16 cellular contexts compared by ENCODE assay signal in the genomic region with DNA sequence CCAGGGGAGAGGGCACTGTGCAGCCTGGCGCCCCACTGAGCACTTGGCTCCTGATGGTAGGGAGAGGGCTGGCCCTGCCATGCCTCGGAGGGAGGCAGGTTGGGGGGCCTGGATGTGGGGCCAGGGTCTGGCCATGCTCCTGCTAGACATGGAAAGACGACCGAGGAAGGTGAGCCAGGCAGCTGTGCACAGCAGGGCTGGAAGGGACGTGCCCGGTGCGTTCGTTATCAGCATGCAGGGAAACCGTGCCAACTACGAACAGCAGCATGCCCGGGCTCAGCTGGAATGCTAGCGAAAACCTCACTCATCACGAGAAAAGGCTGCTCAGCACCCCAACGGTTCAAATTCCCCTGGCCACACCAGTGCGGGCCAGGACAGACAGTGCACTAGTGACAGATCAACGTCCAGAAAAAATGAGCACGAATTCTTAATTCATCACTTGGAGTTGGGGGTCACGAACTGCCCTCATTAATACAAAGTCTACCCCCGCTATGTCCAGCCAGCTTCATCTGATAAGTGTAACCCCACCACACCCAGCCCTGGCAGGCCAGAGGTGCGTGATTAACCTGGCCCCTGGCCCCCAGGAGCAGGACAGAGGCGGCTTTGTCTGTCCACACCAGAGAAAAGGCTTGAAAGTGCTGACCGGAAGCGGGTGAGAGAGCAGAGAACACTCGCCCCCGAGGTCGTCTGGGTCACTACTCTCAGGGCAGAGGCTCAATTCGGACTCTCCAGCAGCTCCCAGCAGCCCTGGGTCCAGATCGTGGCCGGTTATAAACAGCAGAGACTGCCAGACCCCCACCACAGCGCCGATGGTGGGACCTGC.
DNase-seq lines count a peak whose midpoint lies in the region; ATAC-seq and TF ChIP-seq lines count a peak whose summit lies in the region.
"Had no signal": no experiment of that assay in that cellular context is flagged by ENCODE, and none has a peak within 500 bp of the region (broad histone marks: within the 10 kb centered on the region; RNA-seq: fewer than 3 reads in every experiment).

No MANE protein-coding gene starts in this region.

- intact Hi-C loops in Panc1 (cut with micrococcal nuclease; ENCODE audit: unreplicated experiment) = no loop called here

- peaks cover 8% of the 10 kb centered on the region for H3K36me3 Mint-ChIP-seq in neural progenitor cell

- no peaks in the 10 kb centered on the region for H3K79me2 ChIP-seq in neural progenitor cell (ENCODE audit: low read depth)

- H3K27ac ChIP-seq in HEK293 (ENCODE audit: extremely low read depth, low read depth, low read length) (no peak overlapping the region), Panc1 (ENCODE audit: low read length) (no peak overlapping the region), neural progenitor cell (no peak overlapping the region)
- H3K27ac ChIP-seq: SJSA1 had no signal

- no peak overlapping the region for H3K4me3 Mint-ChIP-seq in neural progenitor cell
- H3K4me3 Mint-ChIP-seq: activated CD4-positive, alpha-beta memory T cell treated with anti-CD3 and anti-CD28 coated beads, Interleukin-2, amount 10 ng/mL, durations not matched to agents 7 days and 5 days; activated T-helper 1 cell treated with anti-CD3 and anti-CD28 coated beads, Interleukin-12 subunit alpha, Interleukin-12 subunit beta, Interleukin-2, Interleukin-4 antibody, amounts not matched to agents 30 ng/mL and 10 ng/mL and 1 ng/mL, durations not matched to agents 14 hours and 24 hours and 36 hours had no signal

- H3K27me3 Mint-ChIP-seq in neural progenitor cell (ENCODE audit: insufficient read depth, low read depth) = peaks cover 2% of the 10 kb centered on the region
- H3K27me3 Mint-ChIP-seq: activated CD4-positive, alpha-beta memory T cell treated with anti-CD3 and anti-CD28 coated beads, Interleukin-2, amount 10 ng/mL, durations not matched to agents 7 days and 5 days had no signal

- H3F3A ChIP-seq in neural progenitor cell (ENCODE audit: low read depth) = no peaks in the 10 kb centered on the region

- peak overlapping the region; percentile 74 for H3K27ac Mint-ChIP-seq in neural progenitor cell
- H3K27ac Mint-ChIP-seq: activated CD4-positive, alpha-beta memory T cell treated with anti-CD3 and anti-CD28 coated beads, Interleukin-2, amount 10 ng/mL, durations not matched to agents 7 days and 5 days; activated T-helper 1 cell treated with anti-CD3 and anti-CD28 coated beads, Interleukin-12 subunit alpha, Interleukin-12 subunit beta, Interleukin-2, Interleukin-4 antibody, amounts not matched to agents 30 ng/mL and 10 ng/mL and 1 ng/mL, durations not matched to agents 14 hours and 24 hours and 36 hours had no signal

- no peaks in the 10 kb centered on the region for H3K36me3 ChIP-seq in HEK293 (ENCODE audit: control insufficient read depth in 2 of 2, insufficient read depth in 1 of 2, low read length in 2 of 2)
- H3K36me3 ChIP-seq in Panc1 (ENCODE audit: control insufficient read depth, insufficient read depth, low read length) = no peaks in the 10 kb centered on the region
- no peaks in the 10 kb centered on the region for H3K36me3 ChIP-seq in neural progenitor cell
- H3K36me3 ChIP-seq: BE2C, SJSA1 had no signal

- H2AFZ ChIP-seq in neural progenitor cell (replicated peaks) = no peak overlapping the region

- H3K4me1 Mint-ChIP-seq in neural progenitor cell = peaks cover 50% of the 10 kb centered on the region
- H3K4me1 Mint-ChIP-seq: activated CD4-positive, alpha-beta memory T cell treated with anti-CD3 and anti-CD28 coated beads, Interleukin-2, amount 10 ng/mL, durations not matched to agents 7 days and 5 days had no signal

- POLR2A ChIA-PET in HEK293 (lab: Yijun Ruan, JAX) = no interaction called here
- POLR2A ChIA-PET in Panc1 (lab: Charles Lee) = no interaction called here

- 0 out of 2 replicates have a peak, but pooled peaks have one; percentile 23 for ATAC-seq in Panc1
- ATAC-seq in GM18519 (IDR thresholded peaks at IDR 0.05; ENCODE audit: low FRiP score, unreplicated experiment) = no peak
- ATAC-seq in HG03442 (IDR thresholded peaks at IDR 0.05; ENCODE audit: unreplicated experiment) = no peak

- DNase-seq in Panc1 (ENCODE audit: low read depth, low spot score) (no peak), fibroblast of the aortic adventitia (ENCODE audit: low read depth) (peak; percentile 9), neural progenitor cell (ENCODE audit: low spot score) (no peak), SHP77 (lab: John Stamatoyannopoulos, UW) (no peak), Kasumi-1 (lab: John Stamatoyannopoulos, UW) (no peak)
- DNase-seq: activated CD4-positive, alpha-beta memory T cell treated with anti-CD3 and anti-CD28 coated beads, Interleukin-2, amount 10 ng/mL, durations not matched to agents 7 days and 5 days; BE2C; dermis blood vessel endothelial cell; DND-41; H7; substantia nigra had no signal

- TF ChIP-seq CTCF in HEK293 (tag by site-specific recombination; IDR thresholded peaks at IDR 0.05) (no peak), Panc1 (IDR thresholded peaks at IDR 0.05) (no peak), fibroblast of the aortic adventitia (IDR thresholded peaks at IDR 0.05; ENCODE audit: insufficient read depth, low read length) (no peak), neural progenitor cell (IDR thresholded peaks at IDR 0.05) (no peak)

- no peak overlapping the region for H3K9ac ChIP-seq in neural progenitor cell

- H4K20me1 ChIP-seq in neural progenitor cell (ENCODE audit: low read depth) = peaks cover 32% of the 10 kb centered on the region

- CTCF ChIA-PET in HEK293 (lab: Yijun Ruan, JAX) = no interaction called here
- CTCF ChIA-PET in Panc1 (lab: Charles Lee) = no interaction called here

- no peaks in the 10 kb centered on the region for H3K4me1 ChIP-seq in HEK293 (ENCODE audit: control insufficient read depth, insufficient read depth, low read length)
- H3K4me1 ChIP-seq in Panc1 (ENCODE audit: control insufficient read depth, insufficient read depth, low read length) = peaks cover 17% of the 10 kb centered on the region
- H3K4me1 ChIP-seq in neural progenitor cell = peaks cover 12% of the 10 kb centered on the region
- H3K4me1 ChIP-seq: BE2C, SJSA1 had no signal

- H3K4me3 ChIP-seq in HEK293 (ENCODE audit: low read depth, low read length) = no peak overlapping the region
- H3K4me3 ChIP-seq in Panc1 (ENCODE audit: low read depth in 2 of 2, low read length in 2 of 2) = no peak overlapping the region
- H3K4me3 ChIP-seq in fibroblast of the aortic adventitia (ENCODE audit: low read depth, low read length) = no peak overlapping the region
- no peak overlapping the region for H3K4me3 ChIP-seq in neural progenitor cell
- H3K4me3 ChIP-seq: SJSA1 had no signal

- H3K27me3 ChIP-seq in Panc1 (ENCODE audit: control insufficient read depth, insufficient read depth, low read length) (no peaks in the 10 kb centered on the region), neural progenitor cell (no peaks in the 10 kb centered on the region)
- H3K27me3 ChIP-seq: BE2C had no signal

- no peaks in the 10 kb centered on the region for H3K9me3 ChIP-seq in HEK293 (ENCODE audit: control insufficient read depth, insufficient read depth, low read depth, low read length)
- no peaks in the 10 kb centered on the region for H3K9me3 ChIP-seq in Panc1 (ENCODE audit: control insufficient read depth, insufficient read depth, low read depth, low read length)
- H3K9me3 ChIP-seq in neural progenitor cell (ENCODE audit: low read depth) = no peaks in the 10 kb centered on the region
- H3K9me3 ChIP-seq: BE2C, SJSA1 had no signal

- in situ Hi-C loops in Panc1 (cut with HindIII; ENCODE audit: low pct_unique_long_range_greater_than_20kb, low sequenced_read_pairs) = no loop called here

- BruUV-seq in Panc1 (replicated peaks; lab: Mats Ljungman, UMichigan) = no TSS peak

- H3K4me2 ChIP-seq in neural progenitor cell = no peak overlapping the region

- no peaks in the 10 kb centered on the region for H3K9me3 Mint-ChIP-seq in neural progenitor cell
- H3K9me3 Mint-ChIP-seq: activated CD4-positive, alpha-beta memory T cell treated with anti-CD3 and anti-CD28 coated beads, Interleukin-2, amount 10 ng/mL, durations not matched to agents 7 days and 5 days; activated T-helper 1 cell treated with anti-CD3 and anti-CD28 coated beads, Interleukin-12 subunit alpha, Interleukin-12 subunit beta, Interleukin-2, Interleukin-4 antibody, amounts not matched to agents 30 ng/mL and 10 ng/mL and 1 ng/mL, durations not matched to agents 14 hours and 24 hours and 36 hours had no signal

TF ChIP-seq in HEK293, 187 proteins besides CTCF, POLR2A, EP300 and RAD21:
- TF ChIP-seq ZIC2 (tag by site-specific recombination; IDR thresholded peaks at IDR 0.05) (peak; percentile 62), SP3 (tag by site-specific recombination; IDR thresholded peaks at IDR 0.05) (no peak)
